ENCODE assay signal across 27 cellular contexts in genomic region chr3:125379483-125379882, GRCh38.
"Had no signal": no experiment of that assay in that cellular context is flagged by ENCODE, and none has a peak within 500 bp of the region (broad histone marks: within the 10 kb centered on the region; RNA-seq: fewer than 3 reads in every experiment).

No MANE protein-coding gene starts in this region.

- H3K36me3 ChIP-seq: colonic mucosa, esophagus muscularis mucosa, esophagus squamous epithelium, gastrocnemius medialis, gastroesophageal sphincter, heart left ventricle, heart right ventricle had no signal

- H3K27ac ChIP-seq: colonic mucosa, coronary artery, dorsolateral prefrontal cortex, epithelial cell of prostate, esophagus muscularis mucosa, esophagus squamous epithelium, foreskin keratinocyte, gastrocnemius medialis, gastroesophageal sphincter, heart left ventricle, heart right ventricle had no signal

- H3K9me3 ChIP-seq: colonic mucosa, esophagus muscularis mucosa, esophagus squamous epithelium, gastrocnemius medialis, gastroesophageal sphincter, heart left ventricle, heart right ventricle had no signal

- ATAC-seq: effector memory CD8-positive, alpha-beta T cell; esophagus mucosa; foreskin keratinocyte; gastrocnemius medialis; gastroesophageal sphincter; heart left ventricle; heart right ventricle had no signal

- H3K4me1 ChIP-seq: colonic mucosa had no signal

- FAIRE-seq: colon, endometrium, frontal cortex had no signal

- H3K27me3 ChIP-seq: colonic mucosa, dorsolateral prefrontal cortex, esophagus muscularis mucosa, gastrocnemius medialis, heart left ventricle, heart right ventricle had no signal

- H3K4me3 ChIP-seq: colonic mucosa, coronary artery, dorsolateral prefrontal cortex, esophagus muscularis mucosa, esophagus squamous epithelium, gastrocnemius medialis, gastroesophageal sphincter, heart left ventricle, heart right ventricle had no signal

- DNase-seq: colonic mucosa; cortex of kidney; dermis blood vessel endothelial cell; dorsolateral prefrontal cortex; effector CD4-positive, alpha-beta T cell; effector CD8-positive, alpha-beta T cell; effector memory CD4-positive, alpha-beta T cell; effector memory CD8-positive, alpha-beta T cell; endodermal cell; erythroblast; esophagus squamous epithelium; foreskin fibroblast; foreskin keratinocyte; foreskin melanocyte; gastrocnemius medialis; glutamatergic neuron; head of caudate nucleus; heart left ventricle; heart right ventricle had no signal
